Comparison of ENCODE assay signal across 1 cellular context in genomic region chr16:19521471-19522368, GRCh38.
A peak's percentile ranks its signal among the peaks of the same experiment; 100 is the strongest.
TF ChIP-seq lines count a peak whose summit lies in the region.

Gene GDE1, minus strand, starts transcription at chr16:19522098. Its CDS starts 134 bp downstream, at chr16:19521964.

TF ChIP-seq in SK-N-SH, 30 proteins besides CTCF, POLR2A, EP300 and RAD21 (continued from another document):
- TF ChIP-seq USF2 (IDR thresholded peaks at IDR 0.05; ENCODE audit: borderline replicate concordance, low read depth, low read length) (no peak), USF1 (IDR thresholded peaks at IDR 0.05; ENCODE audit: borderline replicate concordance, low read depth) (no peak), POLR2AphosphoS5 (IDR thresholded peaks at IDR 0.05; ENCODE audit: low read depth, low read length) (peak; percentile 92), MEF2A (IDR thresholded peaks at IDR 0.05; ENCODE audit: borderline replicate concordance, low read depth) (no peak), RFX5 (IDR thresholded peaks at IDR 0.05; ENCODE audit: low read length) (0 out of 2 replicates have a peak, but pooled peaks have one; percentile 29), GATA2 (CRISPR knock-in tag; IDR thresholded peaks at IDR 0.05) (no peak), GABPA (IDR thresholded peaks at IDR 0.05; ENCODE audit: low read depth) (no peak; the same call in 1 of the 2 replicates), FOSL2 (IDR thresholded peaks at IDR 0.05; ENCODE audit: borderline replicate concordance, low read depth) (no peak), RCOR1 (IDR thresholded peaks at IDR 0.05; ENCODE audit: low read length) (no peak), REST (IDR thresholded peaks at IDR 0.05; ENCODE audit: low read depth, low read length) (no peak), FOXJ3 (CRISPR knock-in tag; IDR thresholded peaks at IDR 0.05) (no peak), PBX3 (IDR thresholded peaks at IDR 0.05) (no peak), YY1 (IDR thresholded peaks at IDR 0.05; ENCODE audit: low read depth) (peak; percentile 86), ELF1 (IDR thresholded peaks at IDR 0.05) (peak; percentile 68), TCF12 (IDR thresholded peaks at IDR 0.05) (no peak)
